Comparison of ENCODE assay signal across 17 cellular contexts in genomic region chr13:39751805-39752204, GRCh38.
DNase-seq lines count a peak whose midpoint lies in the region; ATAC-seq and TF ChIP-seq lines count a peak whose summit lies in the region.
"Had no signal": no experiment of that assay in that cellular context is flagged by ENCODE, and none has a peak within 500 bp of the region (broad histone marks: within the 10 kb centered on the region; RNA-seq: fewer than 3 reads in every experiment).

No MANE protein-coding gene starts in this region.

- H4K5ac ChIP-seq in IMR-90 (ENCODE audit: low read depth, low read length) = no peak overlapping the region

- H3K9me3 ChIP-seq in breast epithelium (no peaks in the 10 kb centered on the region), IMR-90 (ENCODE audit: control insufficient read depth, insufficient read depth, low read length) (no peaks in the 10 kb centered on the region), neural progenitor cell (ENCODE audit: low read depth) (no peaks in the 10 kb centered on the region)
- H3K9me3 ChIP-seq in CD4-positive, alpha-beta memory T cell (ENCODE audit: control insufficient read depth in 1 of 2, low read length in 2 of 2) = no peaks in the 10 kb centered on the region
- H3K9me3 ChIP-seq: A549; BLaER1 treated with 17β-estradiol and CSF1 and Interleukin-3, amounts not matched to agents 10 nM and 100 nM had no signal

- no peak for TF ChIP-seq CTCF in MCF 10A (IDR thresholded peaks at IDR 0.05; ENCODE audit: unreplicated experiment)
- no peak for TF ChIP-seq CTCF in breast epithelium (IDR thresholded peaks at IDR 0.05)
- no peak for TF ChIP-seq CTCF in IMR-90 (conservative IDR thresholded peaks at IDR 0.05; ENCODE audit: low read depth, low read length)
- TF ChIP-seq CTCF in neural progenitor cell (IDR thresholded peaks at IDR 0.05) = no peak

- H3K56ac ChIP-seq in IMR-90 (ENCODE audit: extremely low read depth, insufficient read depth, low read length) = no peak overlapping the region

- H3K79me1 ChIP-seq in IMR-90 (ENCODE audit: low read depth in 1 of 2, low read length in 2 of 2) = no peaks in the 10 kb centered on the region

- POLR2A ChIA-PET in MCF 10A (lab: Yijun Ruan, JAX) = interaction anchor here (1.1 kb wide), 1 partner anchor 66 kb away, joined by 3 read pairs; no protein-coding TSS in a partner anchor
- POLR2A ChIA-PET in IMR-90 (lab: Charles Lee; ENCODE audit: unreplicated experiment) = no interaction called here
- POLR2A ChIA-PET in CD4-positive, alpha-beta memory T cell (lab: Charles Lee; ENCODE audit: partially characterized antibody) = no interaction called here

- H3K9ac ChIP-seq in IMR-90 (ENCODE audit: low read depth, low read length) (no peak overlapping the region), neural progenitor cell (no peak overlapping the region)
- H3K9ac ChIP-seq: BLaER1 treated with 17β-estradiol and CSF1 and Interleukin-3, amounts not matched to agents 10 nM and 100 nM had no signal

- BruUV-seq in MCF 10A (replicated peaks; lab: Mats Ljungman, UMichigan) (TSS peak; percentile 57), IMR-90 (replicated peaks; lab: Mats Ljungman, UMichigan) (TSS peak; percentile 79)

- H3K27ac Mint-ChIP-seq in MCF 10A (ENCODE audit: low read depth, unreplicated experiment) (no peak overlapping the region), neural progenitor cell (no peak overlapping the region)
- no peak overlapping the region for H3K27ac Mint-ChIP-seq in CD4-positive, alpha-beta memory T cell
- H3K27ac Mint-ChIP-seq: B cell; CD8-positive, alpha-beta memory T cell had no signal

- H3K14ac ChIP-seq in IMR-90 (replicated peaks; ENCODE audit: low read depth, low read length) = no peak overlapping the region

- in situ Hi-C loops in IMR-90 (cut with MboI; ENCODE audit: low sequenced_read_pairs) = no loop called here

- H3K27me3 Mint-ChIP-seq in MCF 10A (ENCODE audit: insufficient read depth, unreplicated experiment) (no peaks in the 10 kb centered on the region), neural progenitor cell (ENCODE audit: insufficient read depth, low read depth) (no peaks in the 10 kb centered on the region)
- H3K27me3 Mint-ChIP-seq in CD4-positive, alpha-beta memory T cell = no peaks in the 10 kb centered on the region
- H3K27me3 Mint-ChIP-seq: B cell; CD8-positive, alpha-beta memory T cell had no signal

- DNase-seq in MCF 10A (ENCODE audit: unreplicated experiment) = no peak
- no peak for DNase-seq in breast epithelium (ENCODE audit: low spot score in 2 of 2)
- DNase-seq in IMR-90 = no peak
- no peak for DNase-seq in left lobe of liver (ENCODE audit: low spot score)
- DNase-seq in CD4-positive, alpha-beta memory T cell = no peak
- no peak for DNase-seq in neural progenitor cell (ENCODE audit: low spot score)
- DNase-seq in SHP77 treated with DMSO at 0.1 percent for 48 hours (lab: John Stamatoyannopoulos, UW) = no peak
- DNase-seq: CD8-positive, alpha-beta memory T cell; COR-L47; DMS 273 treated with DMSO at 0.1 percent for 48 hours; GOT3; H7; KG1 had no signal

- no peak overlapping the region for H4K91ac ChIP-seq in IMR-90 (ENCODE audit: insufficient read depth, low read depth, low read length)

- H3K27ac ChIP-seq in breast epithelium (no peak overlapping the region), IMR-90 (ENCODE audit: insufficient read depth, low read length) (no peak overlapping the region), neural progenitor cell (no peak overlapping the region)
- H3K27ac ChIP-seq in CD4-positive, alpha-beta memory T cell (ENCODE audit: low read depth, low read length) = no peak overlapping the region
- H3K27ac ChIP-seq: 22Rv1; A549; BLaER1 treated with 17β-estradiol and CSF1 and Interleukin-3, amounts not matched to agents 10 nM and 100 nM had no signal

- H3K36me3 Mint-ChIP-seq in MCF 10A (ENCODE audit: insufficient read depth, unreplicated experiment) (no peaks in the 10 kb centered on the region), neural progenitor cell (peaks cover 5% of the 10 kb centered on the region)
- H3K36me3 Mint-ChIP-seq in CD4-positive, alpha-beta memory T cell = peaks cover 31 to 56% of the 10 kb centered on the region in 2 donors

- CTCF ChIA-PET in MCF 10A (lab: Yijun Ruan, JAX) = interaction anchor here (1.2 kb wide), 1 partner anchor 68 kb away, joined by 3 read pairs; no protein-coding TSS in a partner anchor
- CTCF ChIA-PET in IMR-90 (lab: Yijun Ruan, JAX) = no interaction called here
- CTCF ChIA-PET in CD4-positive, alpha-beta memory T cell (lab: Charles Lee; ENCODE audit: partially characterized antibody) = no interaction called here

- dilution Hi-C loops in IMR-90 (cut with HindIII; ENCODE audit: low sequenced_read_pairs, unreplicated experiment) = no loop called here

- H2BK120ac ChIP-seq in IMR-90 (ENCODE audit: low read depth, low read length) = no peak overlapping the region

- no peak overlapping the region for H2BK15ac ChIP-seq in IMR-90 (ENCODE audit: low read depth, low read length)

- H4K20me1 ChIP-seq in IMR-90 (ENCODE audit: insufficient read depth, low read length) (no peaks in the 10 kb centered on the region), neural progenitor cell (ENCODE audit: low read depth) (no peaks in the 10 kb centered on the region)
- H4K20me1 ChIP-seq: BLaER1 treated with 17β-estradiol and CSF1 and Interleukin-3, amounts not matched to agents 10 nM and 100 nM had no signal

- no peak overlapping the region for H2AK9ac ChIP-seq in IMR-90 (replicated peaks; ENCODE audit: low read depth, low read length, poor library complexity)

- intact Hi-C loops in MCF 10A (cut with micrococcal nuclease) (no loop called here), breast epithelium (cut with DNase I; ENCODE audit: low total_unique reads) (no loop called here), IMR-90 (cut with micrococcal nuclease) (no loop called here)
- intact Hi-C loops in CD4-positive, alpha-beta memory T cell (cut with micrococcal nuclease) = no loop called here

- no peak overlapping the region for H3K23ac ChIP-seq in IMR-90 (ENCODE audit: low read depth, low read length)

- H3K36me3 ChIP-seq in breast epithelium (no peaks in the 10 kb centered on the region), IMR-90 (ENCODE audit: control insufficient read depth, insufficient read depth, low read length) (peaks cover 2% of the 10 kb centered on the region; the same call in 1 of the 2 replicates), neural progenitor cell (no peaks in the 10 kb centered on the region)
- no peaks in the 10 kb centered on the region for H3K36me3 ChIP-seq in CD4-positive, alpha-beta memory T cell (ENCODE audit: insufficient read depth, low read length)

- no peaks in the 10 kb centered on the region for H3F3A ChIP-seq in neural progenitor cell (ENCODE audit: low read depth)

- TF ChIP-seq POLR2A in breast epithelium (IDR thresholded peaks at IDR 0.05) (no peak), IMR-90 (IDR thresholded peaks at IDR 0.05; ENCODE audit: low read depth, low read length) (no peak)

- no peaks in the 10 kb centered on the region for H3K4me1 Mint-ChIP-seq in MCF 10A (ENCODE audit: insufficient read depth, unreplicated experiment)
- no peaks in the 10 kb centered on the region for H3K4me1 Mint-ChIP-seq in CD4-positive, alpha-beta memory T cell
- H3K4me1 Mint-ChIP-seq in neural progenitor cell = no peaks in the 10 kb centered on the region
- H3K4me1 Mint-ChIP-seq: B cell; CD8-positive, alpha-beta memory T cell had no signal

- H2BK5ac ChIP-seq in IMR-90 (ENCODE audit: low read depth, low read length, poor library complexity, severe bottlenecking) = no peak overlapping the region

- H3K4ac ChIP-seq in IMR-90 (ENCODE audit: low read depth, low read length) = no peak overlapping the region

- no peak overlapping the region for H2AK5ac ChIP-seq in IMR-90 (ENCODE audit: low read depth, low read length)

- H3K4me2 ChIP-seq in IMR-90 (ENCODE audit: low read depth, low read length) = no peak overlapping the region
- H3K4me2 ChIP-seq in neural progenitor cell = no peak overlapping the region
- H3K4me2 ChIP-seq: A549; BLaER1 treated with 17β-estradiol and CSF1 and Interleukin-3, amounts not matched to agents 10 nM and 100 nM had no signal

- H3K9me1 ChIP-seq in IMR-90 (ENCODE audit: insufficient read depth, low read length) = no peaks in the 10 kb centered on the region

- TF ChIP-seq RAD21 in IMR-90 (IDR thresholded peaks at IDR 0.05; ENCODE audit: low read length) = no peak

- H2AFZ ChIP-seq in IMR-90 (replicated peaks; ENCODE audit: low read length, poor library complexity) = no peak overlapping the region
- no peak overlapping the region for H2AFZ ChIP-seq in neural progenitor cell (replicated peaks)

- H3K4me3 Mint-ChIP-seq in MCF 10A (ENCODE audit: unreplicated experiment) (no peak overlapping the region), neural progenitor cell (no peak overlapping the region)
- no peak overlapping the region for H3K4me3 Mint-ChIP-seq in CD4-positive, alpha-beta memory T cell
- H3K4me3 Mint-ChIP-seq: B cell; CD8-positive, alpha-beta memory T cell had no signal

- H3K18ac ChIP-seq in IMR-90 (ENCODE audit: low read depth, low read length) = no peak overlapping the region

- H3K4me1 ChIP-seq in breast epithelium (no peaks in the 10 kb centered on the region), IMR-90 (ENCODE audit: control insufficient read depth, insufficient read depth, low read length) (no peaks in the 10 kb centered on the region), neural progenitor cell (no peaks in the 10 kb centered on the region)
- H3K4me1 ChIP-seq in CD4-positive, alpha-beta memory T cell (ENCODE audit: insufficient read depth, low read length) = no peaks in the 10 kb centered on the region
- H3K4me1 ChIP-seq: A549 had no signal

- no peaks in the 10 kb centered on the region for H3K79me2 ChIP-seq in neural progenitor cell (ENCODE audit: low read depth)

- H4K8ac ChIP-seq in IMR-90 (ENCODE audit: low read depth in 2 of 2, low read length in 2 of 2) = no peak overlapping the region

- H3K9me3 Mint-ChIP-seq in MCF 10A (ENCODE audit: unreplicated experiment) (no peaks in the 10 kb centered on the region), neural progenitor cell (peaks cover 5% of the 10 kb centered on the region)
- H3K9me3 Mint-ChIP-seq in CD4-positive, alpha-beta memory T cell = peaks cover 0 to 6% (median 2%) of the 10 kb centered on the region in 8 donors

- H3K27me3 ChIP-seq in breast epithelium (no peaks in the 10 kb centered on the region), IMR-90 (ENCODE audit: control insufficient read depth, insufficient read depth, low read length) (no peaks in the 10 kb centered on the region), neural progenitor cell (no peaks in the 10 kb centered on the region)
- no peaks in the 10 kb centered on the region for H3K27me3 ChIP-seq in CD4-positive, alpha-beta memory T cell (ENCODE audit: insufficient read depth, low read length)
- H3K27me3 ChIP-seq: BLaER1 treated with 17β-estradiol and CSF1 and Interleukin-3, amounts not matched to agents 10 nM and 100 nM had no signal

- H3K4me3 ChIP-seq in breast epithelium (no peak overlapping the region), IMR-90 (ENCODE audit: insufficient read depth, low read depth, low read length) (no peak overlapping the region), neural progenitor cell (no peak overlapping the region)
- no peak overlapping the region for H3K4me3 ChIP-seq in CD4-positive, alpha-beta memory T cell (ENCODE audit: low read length in 2 of 2)
- H3K4me3 ChIP-seq: A549; BLaER1 treated with 17β-estradiol and CSF1 and Interleukin-3, amounts not matched to agents 10 nM and 100 nM had no signal

- ATAC-seq in IMR-90 (ENCODE audit: low read depth) = no peak
- peak; percentile 94 for ATAC-seq in left lobe of liver
- ATAC-seq: A549 had no signal

- no peak overlapping the region for H2BK20ac ChIP-seq in IMR-90 (ENCODE audit: low read depth, low read length)
